In the genomic region with DNA sequence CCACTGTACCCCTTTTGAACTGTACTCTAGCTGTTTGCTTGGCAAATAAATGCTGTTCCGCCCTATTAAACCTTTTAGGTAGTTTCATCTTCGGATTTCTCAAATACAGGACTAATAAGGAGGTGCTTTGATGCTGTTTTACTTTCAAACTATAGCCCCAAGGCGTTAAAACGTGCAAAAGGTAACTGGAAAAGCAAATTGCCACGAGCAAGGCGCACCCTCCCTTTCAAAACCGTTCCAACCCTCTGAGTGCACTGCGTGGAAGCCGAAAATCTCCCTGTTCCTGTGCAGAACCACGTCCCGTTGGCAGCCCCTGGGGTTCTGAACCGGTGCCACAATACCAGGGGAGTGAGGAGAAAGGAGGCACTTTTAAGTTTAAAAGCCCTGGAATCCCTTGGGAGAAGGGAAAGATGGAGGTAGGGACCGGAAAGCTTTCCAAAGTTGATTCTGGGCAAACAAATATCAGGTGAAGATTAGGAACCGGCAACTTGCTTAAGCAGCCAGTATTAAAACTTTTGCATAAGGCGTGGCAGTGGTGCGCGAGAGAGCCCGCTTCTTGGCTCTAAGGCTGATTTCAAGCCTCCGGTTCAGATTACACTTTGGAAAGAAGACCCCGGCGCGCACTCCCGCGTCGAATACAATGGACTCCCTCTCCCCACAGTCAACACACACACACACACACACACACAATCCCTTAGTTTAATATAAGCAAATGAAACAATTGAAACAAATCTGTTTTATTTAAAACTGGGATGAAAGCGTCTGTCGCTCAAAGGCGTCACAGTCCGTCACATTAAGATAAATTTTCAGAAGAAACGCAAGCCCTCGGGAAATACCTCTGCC, we compare ENCODE assay signal across 1 cellular context.
TF ChIP-seq lines count a peak whose summit lies in the region.

No MANE protein-coding gene starts in this region.

TF ChIP-seq in HEK293, 187 proteins besides CTCF, POLR2A, EP300 and RAD21 (continued from another document and continues in another):
- TF ChIP-seq, protein P1, sequence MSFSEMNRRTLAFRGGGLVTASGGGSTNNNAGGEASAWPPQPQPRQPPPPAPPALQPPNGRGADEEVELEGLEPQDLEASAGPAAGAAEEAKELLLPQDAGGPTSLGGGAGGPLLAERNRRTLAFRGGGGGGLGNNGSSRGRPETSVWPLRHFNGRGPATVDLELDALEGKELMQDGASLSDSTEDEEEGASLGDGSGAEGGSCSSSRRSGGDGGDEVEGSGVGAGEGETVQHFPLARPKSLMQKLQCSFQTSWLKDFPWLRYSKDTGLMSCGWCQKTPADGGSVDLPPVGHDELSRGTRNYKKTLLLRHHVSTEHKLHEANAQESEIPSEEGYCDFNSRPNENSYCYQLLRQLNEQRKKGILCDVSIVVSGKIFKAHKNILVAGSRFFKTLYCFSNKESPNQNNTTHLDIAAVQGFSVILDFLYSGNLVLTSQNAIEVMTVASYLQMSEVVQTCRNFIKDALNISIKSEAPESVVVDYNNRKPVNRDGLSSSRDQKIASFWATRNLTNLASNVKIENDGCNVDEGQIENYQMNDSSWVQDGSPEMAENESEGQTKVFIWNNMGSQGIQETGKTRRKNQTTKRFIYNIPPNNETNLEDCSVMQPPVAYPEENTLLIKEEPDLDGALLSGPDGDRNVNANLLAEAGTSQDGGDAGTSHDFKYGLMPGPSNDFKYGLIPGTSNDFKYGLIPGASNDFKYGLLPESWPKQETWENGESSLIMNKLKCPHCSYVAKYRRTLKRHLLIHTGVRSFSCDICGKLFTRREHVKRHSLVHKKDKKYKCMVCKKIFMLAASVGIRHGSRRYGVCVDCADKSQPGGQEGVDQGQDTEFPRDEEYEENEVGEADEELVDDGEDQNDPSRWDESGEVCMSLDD (tag by site-specific recombination; IDR thresholded peaks at IDR 0.05) = no peak
- TF ChIP-seq ZBTB48 (tag by site-specific recombination; IDR thresholded peaks at IDR 0.05) (peak; percentile 49; the same call in 1 of the 2 replicates), ZBTB1 (tag by site-specific recombination; IDR thresholded peaks at IDR 0.05) (no peak), ZNF677 (tag by site-specific recombination; IDR thresholded peaks at IDR 0.05) (no peak), SP7 (tag by site-specific recombination; IDR thresholded peaks at IDR 0.05) (no peak), ZNF423 (tag by site-specific recombination; IDR thresholded peaks at IDR 0.05) (no peak), ZNF223 (tag by site-specific recombination; IDR thresholded peaks at IDR 0.05) (no peak), ZNF211 (tag by site-specific recombination; IDR thresholded peaks at IDR 0.05; ENCODE audit: low read depth) (no peak), ZNF658 (tag by site-specific recombination; IDR thresholded peaks at IDR 0.05) (no peak), ZNF529 (tag by site-specific recombination; IDR thresholded peaks at IDR 0.05; ENCODE audit: insufficient replicate concordance) (no peak), ZNF354C (tag by site-specific recombination; IDR thresholded peaks at IDR 0.05; ENCODE audit: borderline replicate concordance, low read depth) (no peak), ZNF549 (tag by site-specific recombination; IDR thresholded peaks at IDR 0.05) (no peak), ZNF701 (tag by site-specific recombination; IDR thresholded peaks at IDR 0.05) (no peak), ZBTB20 (tag by site-specific recombination; IDR thresholded peaks at IDR 0.05) (no peak), TCF7L2 (IDR thresholded peaks at IDR 0.05; ENCODE audit: borderline replicate concordance, low read depth, low read length) (peak; percentile 56; the same call in 1 of the 2 replicates), ZNF473 (tag by site-specific recombination; IDR thresholded peaks at IDR 0.05) (no peak), ZNF221 (tag by site-specific recombination; IDR thresholded peaks at IDR 0.05; ENCODE audit: borderline replicate concordance) (no peak), ZNF155 (tag by site-specific recombination; IDR thresholded peaks at IDR 0.05) (no peak), ZNF76 (tag by site-specific recombination; IDR thresholded peaks at IDR 0.05; ENCODE audit: borderline replicate concordance, low read depth) (no peak), ZNF558 (tag by site-specific recombination; IDR thresholded peaks at IDR 0.05) (no peak), ZNF660 (tag by site-specific recombination; IDR thresholded peaks at IDR 0.05) (no peak), ZNF335 (tag by site-specific recombination; conservative IDR thresholded peaks at IDR 0.05) (peak; percentile 90), ZNF311 (tag by site-specific recombination; IDR thresholded peaks at IDR 0.05; ENCODE audit: borderline replicate concordance) (no peak), SCRT1 (tag by site-specific recombination; IDR thresholded peaks at IDR 0.05; ENCODE audit: borderline replicate concordance) (no peak), ZBTB17 (tag by site-specific recombination; IDR thresholded peaks at IDR 0.05) (0 out of 2 replicates have a peak, but pooled peaks have one; percentile 15), ZNF621 (tag by site-specific recombination; IDR thresholded peaks at IDR 0.05) (no peak), ZNF16 (tag by site-specific recombination; IDR thresholded peaks at IDR 0.05; ENCODE audit: low read depth) (no peak), OSR2 (tag by site-specific recombination; IDR thresholded peaks at IDR 0.05) (no peak), ZFP69B (tag by site-specific recombination; IDR thresholded peaks at IDR 0.05) (no peak), HOXA7 (CRISPR knock-in tag; IDR thresholded peaks at IDR 0.05; ENCODE audit: borderline replicate concordance) (no peak), ZNF560 (tag by site-specific recombination; IDR thresholded peaks at IDR 0.05; ENCODE audit: borderline replicate concordance) (no peak), ZBTB11 (tag by site-specific recombination; conservative IDR thresholded peaks at IDR 0.05; ENCODE audit: low read depth) (no peak), KLF16 (tag by site-specific recombination; IDR thresholded peaks at IDR 0.05) (no peak), ZNF398 (tag by site-specific recombination; IDR thresholded peaks at IDR 0.05) (no peak), ZNF2 (tag by site-specific recombination; IDR thresholded peaks at IDR 0.05) (no peak), ZNF157 (tag by site-specific recombination; IDR thresholded peaks at IDR 0.05) (no peak)
- TF ChIP-seq, protein P2, sequence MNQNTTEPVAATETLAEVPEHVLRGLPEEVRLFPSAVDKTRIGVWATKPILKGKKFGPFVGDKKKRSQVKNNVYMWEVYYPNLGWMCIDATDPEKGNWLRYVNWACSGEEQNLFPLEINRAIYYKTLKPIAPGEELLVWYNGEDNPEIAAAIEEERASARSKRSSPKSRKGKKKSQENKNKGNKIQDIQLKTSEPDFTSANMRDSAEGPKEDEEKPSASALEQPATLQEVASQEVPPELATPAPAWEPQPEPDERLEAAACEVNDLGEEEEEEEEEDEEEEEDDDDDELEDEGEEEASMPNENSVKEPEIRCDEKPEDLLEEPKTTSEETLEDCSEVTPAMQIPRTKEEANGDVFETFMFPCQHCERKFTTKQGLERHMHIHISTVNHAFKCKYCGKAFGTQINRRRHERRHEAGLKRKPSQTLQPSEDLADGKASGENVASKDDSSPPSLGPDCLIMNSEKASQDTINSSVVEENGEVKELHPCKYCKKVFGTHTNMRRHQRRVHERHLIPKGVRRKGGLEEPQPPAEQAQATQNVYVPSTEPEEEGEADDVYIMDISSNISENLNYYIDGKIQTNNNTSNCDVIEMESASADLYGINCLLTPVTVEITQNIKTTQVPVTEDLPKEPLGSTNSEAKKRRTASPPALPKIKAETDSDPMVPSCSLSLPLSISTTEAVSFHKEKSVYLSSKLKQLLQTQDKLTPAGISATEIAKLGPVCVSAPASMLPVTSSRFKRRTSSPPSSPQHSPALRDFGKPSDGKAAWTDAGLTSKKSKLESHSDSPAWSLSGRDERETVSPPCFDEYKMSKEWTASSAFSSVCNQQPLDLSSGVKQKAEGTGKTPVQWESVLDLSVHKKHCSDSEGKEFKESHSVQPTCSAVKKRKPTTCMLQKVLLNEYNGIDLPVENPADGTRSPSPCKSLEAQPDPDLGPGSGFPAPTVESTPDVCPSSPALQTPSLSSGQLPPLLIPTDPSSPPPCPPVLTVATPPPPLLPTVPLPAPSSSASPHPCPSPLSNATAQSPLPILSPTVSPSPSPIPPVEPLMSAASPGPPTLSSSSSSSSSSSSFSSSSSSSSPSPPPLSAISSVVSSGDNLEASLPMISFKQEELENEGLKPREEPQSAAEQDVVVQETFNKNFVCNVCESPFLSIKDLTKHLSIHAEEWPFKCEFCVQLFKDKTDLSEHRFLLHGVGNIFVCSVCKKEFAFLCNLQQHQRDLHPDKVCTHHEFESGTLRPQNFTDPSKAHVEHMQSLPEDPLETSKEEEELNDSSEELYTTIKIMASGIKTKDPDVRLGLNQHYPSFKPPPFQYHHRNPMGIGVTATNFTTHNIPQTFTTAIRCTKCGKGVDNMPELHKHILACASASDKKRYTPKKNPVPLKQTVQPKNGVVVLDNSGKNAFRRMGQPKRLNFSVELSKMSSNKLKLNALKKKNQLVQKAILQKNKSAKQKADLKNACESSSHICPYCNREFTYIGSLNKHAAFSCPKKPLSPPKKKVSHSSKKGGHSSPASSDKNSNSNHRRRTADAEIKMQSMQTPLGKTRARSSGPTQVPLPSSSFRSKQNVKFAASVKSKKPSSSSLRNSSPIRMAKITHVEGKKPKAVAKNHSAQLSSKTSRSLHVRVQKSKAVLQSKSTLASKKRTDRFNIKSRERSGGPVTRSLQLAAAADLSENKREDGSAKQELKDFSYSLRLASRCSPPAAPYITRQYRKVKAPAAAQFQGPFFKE (tag by site-specific recombination; IDR thresholded peaks at IDR 0.05; ENCODE audit: borderline replicate concordance) = no peak
- TF ChIP-seq, protein P3, sequence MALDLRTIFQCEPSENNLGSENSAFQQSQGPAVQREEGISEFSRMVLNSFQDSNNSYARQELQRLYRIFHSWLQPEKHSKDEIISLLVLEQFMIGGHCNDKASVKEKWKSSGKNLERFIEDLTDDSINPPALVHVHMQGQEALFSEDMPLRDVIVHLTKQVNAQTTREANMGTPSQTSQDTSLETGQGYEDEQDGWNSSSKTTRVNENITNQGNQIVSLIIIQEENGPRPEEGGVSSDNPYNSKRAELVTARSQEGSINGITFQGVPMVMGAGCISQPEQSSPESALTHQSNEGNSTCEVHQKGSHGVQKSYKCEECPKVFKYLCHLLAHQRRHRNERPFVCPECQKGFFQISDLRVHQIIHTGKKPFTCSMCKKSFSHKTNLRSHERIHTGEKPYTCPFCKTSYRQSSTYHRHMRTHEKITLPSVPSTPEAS (tag by site-specific recombination; IDR thresholded peaks at IDR 0.05) = 0 out of 2 replicates have a peak, but pooled peaks have one; percentile 53
- TF ChIP-seq, protein P4, sequence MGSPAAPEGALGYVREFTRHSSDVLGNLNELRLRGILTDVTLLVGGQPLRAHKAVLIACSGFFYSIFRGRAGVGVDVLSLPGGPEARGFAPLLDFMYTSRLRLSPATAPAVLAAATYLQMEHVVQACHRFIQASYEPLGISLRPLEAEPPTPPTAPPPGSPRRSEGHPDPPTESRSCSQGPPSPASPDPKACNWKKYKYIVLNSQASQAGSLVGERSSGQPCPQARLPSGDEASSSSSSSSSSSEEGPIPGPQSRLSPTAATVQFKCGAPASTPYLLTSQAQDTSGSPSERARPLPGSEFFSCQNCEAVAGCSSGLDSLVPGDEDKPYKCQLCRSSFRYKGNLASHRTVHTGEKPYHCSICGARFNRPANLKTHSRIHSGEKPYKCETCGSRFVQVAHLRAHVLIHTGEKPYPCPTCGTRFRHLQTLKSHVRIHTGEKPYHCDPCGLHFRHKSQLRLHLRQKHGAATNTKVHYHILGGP (tag by site-specific recombination; IDR thresholded peaks at IDR 0.05) = no peak
- TF ChIP-seq, protein P5, sequence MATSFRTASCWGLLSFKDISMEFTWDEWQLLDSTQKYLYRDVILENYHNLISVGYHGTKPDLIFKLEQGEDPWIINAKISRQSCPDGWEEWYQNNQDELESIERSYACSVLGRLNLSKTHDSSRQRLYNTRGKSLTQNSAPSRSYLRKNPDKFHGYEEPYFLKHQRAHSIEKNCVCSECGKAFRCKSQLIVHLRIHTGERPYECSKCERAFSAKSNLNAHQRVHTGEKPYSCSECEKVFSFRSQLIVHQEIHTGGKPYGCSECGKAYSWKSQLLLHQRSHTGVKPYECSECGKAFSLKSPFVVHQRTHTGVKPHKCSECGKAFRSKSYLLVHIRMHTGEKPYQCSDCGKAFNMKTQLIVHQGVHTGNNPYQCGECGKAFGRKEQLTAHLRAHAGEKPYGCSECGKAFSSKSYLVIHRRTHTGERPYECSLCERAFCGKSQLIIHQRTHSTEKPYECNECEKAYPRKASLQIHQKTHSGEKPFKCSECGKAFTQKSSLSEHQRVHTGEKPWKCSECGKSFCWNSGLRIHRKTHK (tag by site-specific recombination; IDR thresholded peaks at IDR 0.05) = no peak
